8 cellular contexts compared by ENCODE assay signal in the genomic region with DNA sequence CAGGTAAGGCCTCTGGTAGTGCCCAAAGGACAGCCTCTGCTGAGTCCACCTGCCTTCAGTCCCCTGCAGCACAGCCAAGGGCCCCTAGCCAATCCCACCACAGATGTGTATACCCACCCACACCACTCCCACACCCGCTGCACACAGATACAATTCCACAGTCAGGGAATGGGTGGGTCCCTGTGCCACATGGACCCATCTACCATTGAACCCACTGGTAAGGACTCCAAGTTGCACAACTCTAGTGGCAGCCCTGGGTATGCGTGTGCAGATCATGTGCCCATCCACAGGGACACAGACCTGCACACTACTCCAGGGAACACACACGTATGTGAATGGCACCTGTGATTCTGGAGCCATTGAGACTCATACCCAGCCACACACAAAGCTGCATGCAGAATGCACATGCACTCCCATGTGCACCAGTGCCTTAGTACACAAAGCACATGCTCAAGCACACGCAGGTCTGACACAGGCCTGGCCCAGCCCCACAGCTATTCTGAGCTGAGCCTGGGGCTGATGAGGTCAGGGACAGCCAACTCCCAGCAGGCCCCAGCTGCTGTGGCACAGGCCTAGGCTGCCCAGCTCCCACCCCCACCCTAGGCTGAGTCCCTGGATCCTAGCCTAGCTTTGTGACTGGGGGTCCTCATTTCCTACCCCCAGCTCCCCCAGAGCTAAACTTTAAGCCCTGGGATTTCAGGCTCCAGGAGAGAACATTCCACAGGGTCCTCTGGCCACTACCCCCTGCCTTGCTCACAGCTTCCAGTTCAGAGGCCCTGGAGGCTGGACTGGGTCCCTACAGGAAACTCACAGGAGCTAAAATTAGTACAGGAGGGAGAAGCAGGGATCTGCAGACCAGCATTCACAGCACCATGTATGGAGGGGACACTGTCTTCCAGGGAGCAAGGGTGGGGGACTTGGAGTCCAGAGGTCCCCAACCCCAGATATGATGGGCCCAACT. TPM values are rescaled to one million over a fixed set of nuclear protein-coding genes. Genes with fewer than 3 reads are reported as not detected.
DNase-seq lines count a peak whose midpoint lies in the region; ATAC-seq and TF ChIP-seq lines count a peak whose summit lies in the region.

No MANE protein-coding gene starts in this region.

- H3K4me2 ChIP-seq in MM.1S (ENCODE audit: low read depth, low read length): 0 out of 2 replicates have a peak overlapping the region, but pooled peaks have one; percentile 18

- H3K4me3 ChIP-seq in MM.1S (ENCODE audit: low read length) (no peak overlapping the region), dorsolateral prefrontal cortex (no peak overlapping the region), lung (no peak overlapping the region), A673 (ENCODE audit: low read depth, low read length, poor library complexity, severe bottlenecking) (no peak overlapping the region)

- no peaks in the 10 kb centered on the region for H3K9me3 ChIP-seq in MM.1S (replicated peaks; ENCODE audit: insufficient read depth, low read length)
- no peaks in the 10 kb centered on the region for H3K9me3 ChIP-seq in lung (ENCODE audit: control insufficient read depth in 2 of 2, insufficient read depth in 1 of 2, low read length in 1 of 2)
- no peaks in the 10 kb centered on the region for H3K9me3 ChIP-seq in A673 (ENCODE audit: low read depth, low read length, poor library complexity, severe bottlenecking)

- no TSS peak for BruUV-seq in A673 (replicated peaks; lab: Mats Ljungman, UMichigan)

- H3K27me3 ChIP-seq in MM.1S (replicated peaks; ENCODE audit: insufficient read depth, low read length) (peaks cover 11% of the 10 kb centered on the region), dorsolateral prefrontal cortex (peaks cover 0 to 6% (median 0%) of the 10 kb centered on the region in 45 donors), lung (ENCODE audit: control insufficient read depth, insufficient read depth) (no peaks in the 10 kb centered on the region), A673 (replicated peaks; ENCODE audit: insufficient read depth, low read depth, low read length, poor library complexity) (no peaks in the 10 kb centered on the region)

- H3K36me3 ChIP-seq in MM.1S (replicated peaks; ENCODE audit: insufficient read depth, low read length) (no peaks in the 10 kb centered on the region), lung (ENCODE audit: control insufficient read depth in 2 of 2, insufficient read depth in 2 of 2, low read length in 2 of 2) (no peaks in the 10 kb centered on the region), A673 (ENCODE audit: insufficient read depth, low read length, poor library complexity, severe bottlenecking) (no peaks in the 10 kb centered on the region)

- H2AFZ ChIP-seq in MM.1S (ENCODE audit: low read length): peak overlapping the region; percentile 63; the same call in 1 of the 2 replicates

- H3F3A ChIP-seq in MM.1S (ENCODE audit: insufficient read depth, low read length): no peaks in the 10 kb centered on the region

- CTCF ChIA-PET in A673 (lab: Charles Lee): no interaction called here

- H3K9me2 ChIP-seq in MM.1S (replicated peaks; ENCODE audit: insufficient read depth, low read length): no peaks in the 10 kb centered on the region

- peak; percentile 76 for DNase-seq in AG08396 (ENCODE audit: low spot score)
- DNase-seq in MM.1S: no peak
- DNase-seq in dorsolateral prefrontal cortex: peak in 3 of 10 donors; percentile 10 to 54 (median 29)
- DNase-seq in lung (ENCODE audit: low spot score): no peak
- no peak for DNase-seq in A673 (ENCODE audit: low spot score)
- no peak for DNase-seq in NCI-H187 (lab: John Stamatoyannopoulos, UW)
- DNase-seq in effector CD8-positive, alpha-beta T cell (lab: John Stamatoyannopoulos, UW): no peak

- POLR2A ChIA-PET in A673 (lab: Charles Lee; ENCODE audit: low non-redundant PET): interaction anchor here (0.5 kb wide), 1 partner anchor 194 kb away, joined by 13 read pairs; no protein-coding TSS in a partner anchor

- H3K9ac ChIP-seq in MM.1S (ENCODE audit: low read length): no peak overlapping the region

- H4K20me1 ChIP-seq in MM.1S (ENCODE audit: insufficient read depth, low read length): no peaks in the 10 kb centered on the region

- H3K4me1 ChIP-seq in MM.1S (ENCODE audit: low read length) (peaks cover 12% of the 10 kb centered on the region), lung (ENCODE audit: control insufficient read depth in 2 of 2, insufficient read depth in 2 of 2, low read length in 2 of 2) (peaks cover 9 to 46% of the 10 kb centered on the region in 2 donors), A673 (ENCODE audit: insufficient read depth, low read length, poor library complexity, severe bottlenecking) (no peaks in the 10 kb centered on the region)

- no peaks in the 10 kb centered on the region for H3K79me2 ChIP-seq in MM.1S (ENCODE audit: low read length)

- WGBS in lung, 2 donors: 65 to 74% methylated on average over 4 of the region's 4 CpGs

- no peak overlapping the region for H3K27ac ChIP-seq in MM.1S (ENCODE audit: low read length)
- peak overlapping the region in 39 of 59 donors; percentile 5 to 81 (median 56) for H3K27ac ChIP-seq in dorsolateral prefrontal cortex
- H3K27ac ChIP-seq in lung (ENCODE audit: low read depth in 1 of 2, low read length in 1 of 2): peak overlapping the region; percentile 80 to 85
- H3K27ac ChIP-seq in A673 (ENCODE audit: low read depth, low read length, poor library complexity, severe bottlenecking): no peak overlapping the region

- ATAC-seq in lung (ENCODE audit: insufficient read depth, low FRiP score): no peak
- no peak for ATAC-seq in HG03159 (IDR thresholded peaks at IDR 0.05; ENCODE audit: unreplicated experiment)

- no peak for TF ChIP-seq CTCF in MM.1S (IDR thresholded peaks at IDR 0.05; ENCODE audit: low read length)
- no peak for TF ChIP-seq CTCF in dorsolateral prefrontal cortex (IDR thresholded peaks at IDR 0.05 in 54 of 56, conservative IDR thresholded peaks at IDR 0.05 in 2 of 56; ENCODE audit: low read depth in 1 of 56, partially characterized antibody in 56 of 56)
- TF ChIP-seq CTCF in lung (IDR thresholded peaks at IDR 0.05; ENCODE audit: control extremely low read depth, extremely low read depth): no peak
- TF ChIP-seq CTCF in A673 (conservative IDR thresholded peaks at IDR 0.05; ENCODE audit: low read depth, low read length): no peak

- intact Hi-C loops in dorsolateral prefrontal cortex (cut with DNase I) (no loop called here), A673 (cut with micrococcal nuclease; ENCODE audit: unreplicated experiment) (no loop called here)

RNA-seq across cellular contexts. Expression of a gene that starts 2.8 kb away (rescaled TPM):
- total RNA-seq in dorsolateral prefrontal cortex (10 to 100 TPM in 113 of 120 experiments, 1 to 10 TPM in 7; 3.9 to 38.1 (median 15.9) TPM), lung (10 to 100 TPM; 44.2 to 53.6 TPM), A673 (2021) (0.20 and 0.24 TPM in 2 replicates)
- 10 to 100 TPM; 23.6 to 58.5 TPM for polyA plus RNA-seq in lung

RNA-seq across cellular contexts. Expression of a gene that starts 5.0 kb away (rescaled TPM):
- 10 to 100 TPM in 17 of 120 experiments, 1 to 10 TPM in 103; 3.7 to 23.3 (median 7.6) TPM for total RNA-seq in dorsolateral prefrontal cortex
- under 1 TPM; 0.52 to 0.63 TPM for total RNA-seq in lung
- under 1 TPM; 0.32 to 0.71 TPM for polyA plus RNA-seq in lung
- 0.17 TPM in 1 of 2 replicates, not detected in the other for total RNA-seq in A673 (2021)

RNA-seq across cellular contexts. Expression of a gene that starts 21.4 kb away (rescaled TPM):
- total RNA-seq in dorsolateral prefrontal cortex (under 1 TPM in 44 of 120 experiments, not detected in 76; 0.11 to 0.64 (median 0.31) TPM), lung (1 to 10 TPM in 1 of 2 donors, under 1 TPM in 1; 0.46 to 2.2 TPM), A673 (2021) (not detected in 2 replicates)
- polyA plus RNA-seq in lung: under 1 TPM; 0.08 to 0.16 TPM

Comparison
In these comparisons a context has a peak if more than half of its experiments do, and no peak if none do; other contexts are left out.
1. H3K27ac ChIP-seq: peak in dorsolateral prefrontal cortex (39 of 59) and lung (2 of 2); none in MM.1S (single experiment) and A673 (single experiment).